Comparison of ENCODE assay signal across 16 cellular contexts in genomic region chr3:114400369-114400768, GRCh38.
DNase-seq lines count a peak whose midpoint lies in the region; ATAC-seq and TF ChIP-seq lines count a peak whose summit lies in the region.
"Had no signal": no experiment of that assay in that cellular context is flagged by ENCODE, and none has a peak within 500 bp of the region (broad histone marks: within the 10 kb centered on the region; RNA-seq: fewer than 3 reads in every experiment).

No MANE protein-coding gene starts in this region.

- no peaks in the 10 kb centered on the region for H3F3A ChIP-seq in SK-N-SH (replicated peaks; ENCODE audit: insufficient read depth)

- no peak overlapping the region for H2AFZ ChIP-seq in SK-N-SH (ENCODE audit: low read depth)

- no peaks in the 10 kb centered on the region for H4K20me1 ChIP-seq in SK-N-SH (ENCODE audit: insufficient read depth)
- H4K20me1 ChIP-seq: BLaER1 had no signal

- H3K4me1 ChIP-seq in SK-N-SH (ENCODE audit: control insufficient read depth in 1 of 2, insufficient read depth in 2 of 2, low read depth in 1 of 2, low read length in 1 of 2) (peaks cover 12 to 19% of the 10 kb centered on the region in 2 experiments; a peak in 3 of 4 replicates), endodermal cell (ENCODE audit: control insufficient read depth, insufficient read depth, low read length) (no peaks in the 10 kb centered on the region)
- H3K4me1 ChIP-seq: BLaER1 had no signal

- H3K9me3 ChIP-seq in SK-N-SH, result no peaks in the 10 kb centered on the region
- H3K9me3 ChIP-seq in endodermal cell (ENCODE audit: control insufficient read depth, low read length), result no peaks in the 10 kb centered on the region
- H3K9me3 ChIP-seq in CD4-positive, alpha-beta T cell (ENCODE audit: control insufficient read depth, low read length), result no peaks in the 10 kb centered on the region
- H3K9me3 ChIP-seq: BLaER1, neutrophil had no signal

- no peak for ATAC-seq in CD4-positive, alpha-beta T cell (ENCODE audit: poor library complexity)
- ATAC-seq: K562 had no signal

- peak overlapping the region in 1 of 2 experiments; percentile 35; a peak in 2 of 4 replicates for H3K4me3 ChIP-seq in SK-N-SH (ENCODE audit: low read depth in 2 of 2, low read length in 1 of 2)
- no peak overlapping the region for H3K4me3 ChIP-seq in endodermal cell (ENCODE audit: low read length)
- H3K4me3 ChIP-seq: BLaER1, K562 had no signal

- H3K27me3 Mint-ChIP-seq in endodermal cell (ENCODE audit: insufficient read depth), result no peaks in the 10 kb centered on the region
- no peaks in the 10 kb centered on the region for H3K27me3 Mint-ChIP-seq in mesothelial cell of epicardium (ENCODE audit: low read depth)
- no peaks in the 10 kb centered on the region for H3K27me3 Mint-ChIP-seq in CD4-positive, alpha-beta T cell

- intact Hi-C loops in CD4-positive, alpha-beta T cell (cut with DNase I, micrococcal nuclease), result no loop called here

- H3K9ac ChIP-seq in SK-N-SH (peak overlapping the region; percentile 52), endodermal cell (ENCODE audit: extremely low read depth, low read length, poor library complexity, severe bottlenecking) (no peak overlapping the region)
- H3K9ac ChIP-seq: BLaER1 had no signal

- H3K36me3 ChIP-seq in SK-N-SH (replicated peaks in 1 of 2; ENCODE audit: control insufficient read depth in 1 of 2, insufficient read depth in 2 of 2, low read length in 1 of 2) (no peaks in the 10 kb centered on the region), endodermal cell (ENCODE audit: control insufficient read depth, insufficient read depth, low read length) (no peaks in the 10 kb centered on the region)
- H3K36me3 ChIP-seq: BLaER1, neutrophil had no signal

- H3K9me2 ChIP-seq in SK-N-SH, result no peaks in the 10 kb centered on the region

- CTCF ChIA-PET in SK-N-SH (lab: Yijun Ruan, JAX), result interaction anchor here (1.2 to 13.3 kb wide), 6 partner anchors 8 to 692 kb away, joined by 3 to 85 read pairs (median 5); no protein-coding TSS in a partner anchor
- CTCF ChIA-PET in CD4-positive, alpha-beta T cell (lab: Charles Lee), result no interaction called here

- no peak overlapping the region for H3K4me3 Mint-ChIP-seq in endodermal cell
- H3K4me3 Mint-ChIP-seq in mesothelial cell of epicardium, result no peak overlapping the region
- H3K4me3 Mint-ChIP-seq in CD4-positive, alpha-beta T cell, result no peak overlapping the region

- 85% methylated on average over 4 of the region's 4 CpGs for WGBS in SK-N-SH (ENCODE audit: low lambda C conversion rate)
- 91 to 100% methylated on average over 1 to 4 of the region's 4 CpGs for WGBS in endodermal cell (ENCODE audit: insufficient coverage in 1 of 2, insufficient read length in 1 of 2), 2 experiments

- POLR2A ChIA-PET in SK-N-SH (lab: Yijun Ruan, JAX), result interaction anchor here (0.7 kb wide), 1 partner anchor 817 kb away, joined by 3 read pairs; no protein-coding TSS in a partner anchor
- POLR2A ChIA-PET in CD4-positive, alpha-beta T cell (lab: Charles Lee), result no interaction called here

- no peaks in the 10 kb centered on the region for H3K79me2 ChIP-seq in SK-N-SH (ENCODE audit: insufficient read depth)

- H3K4me1 Mint-ChIP-seq in endodermal cell (no peaks in the 10 kb centered on the region), mesothelial cell of epicardium (peaks cover 14% of the 10 kb centered on the region)
- H3K4me1 Mint-ChIP-seq in CD4-positive, alpha-beta T cell (ENCODE audit: low read depth), result no peaks in the 10 kb centered on the region

- H3K27ac ChIP-seq in SK-N-SH (ENCODE audit: low read depth in 2 of 2, low read length in 1 of 2) (peak overlapping the region; percentile 62 to 73), endodermal cell (ENCODE audit: low read depth, low read length) (peak overlapping the region; percentile 39), substantia nigra (ENCODE audit: low read depth, low read length, poor library complexity, severe bottlenecking) (peak overlapping the region; percentile 27)
- no peak overlapping the region for H3K27ac ChIP-seq in CD4-positive, alpha-beta T cell (ENCODE audit: low read depth, low read length)
- H3K27ac ChIP-seq: BLaER1, neutrophil had no signal

- H3K27me3 ChIP-seq in SK-N-SH (ENCODE audit: insufficient read depth) (no peaks in the 10 kb centered on the region), endodermal cell (ENCODE audit: control insufficient read depth, insufficient read depth, low read length, poor library complexity, severe bottlenecking) (no peaks in the 10 kb centered on the region)
- H3K27me3 ChIP-seq in CD4-positive, alpha-beta T cell (ENCODE audit: control insufficient read depth, insufficient read depth, low read length), result no peaks in the 10 kb centered on the region
- H3K27me3 ChIP-seq: BLaER1, neutrophil had no signal

- H3K9me3 Mint-ChIP-seq in endodermal cell, result no peaks in the 10 kb centered on the region
- H3K9me3 Mint-ChIP-seq in mesothelial cell of epicardium, result no peaks in the 10 kb centered on the region
- no peaks in the 10 kb centered on the region for H3K9me3 Mint-ChIP-seq in CD4-positive, alpha-beta T cell

- no peaks in the 10 kb centered on the region for H3K36me3 Mint-ChIP-seq in endodermal cell (ENCODE audit: low read depth)
- H3K36me3 Mint-ChIP-seq in mesothelial cell of epicardium, result no peaks in the 10 kb centered on the region
- no peaks in the 10 kb centered on the region for H3K36me3 Mint-ChIP-seq in CD4-positive, alpha-beta T cell (ENCODE audit: low read depth)

- peak overlapping the region; percentile 67 for H3K4me2 ChIP-seq in SK-N-SH
- H3K4me2 ChIP-seq: BLaER1 had no signal

- DNase-seq in SK-N-SH (no peak), endodermal cell (no peak), mesothelial cell of epicardium (ENCODE audit: low spot score in 2 of 2, unreplicated experiment in 2 of 2) (no peak), substantia nigra (lab: John Stamatoyannopoulos, UW) (no peak), GM10266 (ENCODE audit: extremely low spot score) (no peak)
- no peak for DNase-seq in activated T-cell treated with anti-CD3 and anti-CD28 coated beads, Interleukin-2, amount 50 U/mL, for 1 hour
- no peak for DNase-seq in CD4-positive, alpha-beta T cell
- DNase-seq: activated naive CD4-positive, alpha-beta T cell treated with anti-CD3 and anti-CD28 coated beads, Interleukin-2, amount 50 U/mL, for 16 hours; activated T-cell treated with anti-CD3 and anti-CD28 coated beads for 4 hours; effector CD8-positive, alpha-beta T cell; foreskin melanocyte; mesendoderm; NCI-H446 treated with DMSO at 0.1 percent for 48 hours had no signal

- TF ChIP-seq RAD21 in SK-N-SH (IDR thresholded peaks at IDR 0.05; ENCODE audit: low read length), result no peak

- H3K27ac Mint-ChIP-seq in endodermal cell (no peak overlapping the region), mesothelial cell of epicardium (peak overlapping the region; percentile 64)
- no peak overlapping the region for H3K27ac Mint-ChIP-seq in CD4-positive, alpha-beta T cell

- no peak for TF ChIP-seq CTCF in SK-N-SH (IDR thresholded peaks at IDR 0.05)
- TF ChIP-seq CTCF in endodermal cell (conservative IDR thresholded peaks at IDR 0.05), result no peak
- no peak for TF ChIP-seq CTCF in mesothelial cell of epicardium (IDR thresholded peaks at IDR 0.05; ENCODE audit: unreplicated experiment)
- no peak for TF ChIP-seq CTCF in CD4-positive, alpha-beta T cell (IDR thresholded peaks at IDR 0.05)
- TF ChIP-seq CTCF in GM10266 (IDR thresholded peaks at IDR 0.05; ENCODE audit: control insufficient read depth, insufficient read depth, low read depth, missing control alignments), result no peak

- no peak for TF ChIP-seq EP300 in SK-N-SH (IDR thresholded peaks at IDR 0.05; ENCODE audit: borderline replicate concordance in 1 of 2, low read depth in 1 of 2, low read length in 1 of 2)

TF ChIP-seq in SK-N-SH, 30 proteins besides CTCF, POLR2A, EP300 and RAD21:
- TF ChIP-seq NRF1 (IDR thresholded peaks at IDR 0.05; ENCODE audit: low read depth, low read length) (no peak), NFIC (IDR thresholded peaks at IDR 0.05; ENCODE audit: borderline replicate concordance) (no peak), SIN3A (IDR thresholded peaks at IDR 0.05; ENCODE audit: borderline replicate concordance, low read depth, low read length) (peak; percentile 5; the same call in 1 of the 2 replicates)
